Comparison of ENCODE assay signal across 27 cellular contexts in genomic region chr16:55778718-55779117, GRCh38. TPM values are rescaled to one million over a fixed set of nuclear protein-coding genes. Genes with fewer than 3 reads are reported as not detected.
"Had no signal": no experiment of that assay in that cellular context is flagged by ENCODE, and none has a peak within 500 bp of the region (broad histone marks: within the 10 kb centered on the region; RNA-seq: fewer than 3 reads in every experiment).

No MANE protein-coding gene starts in this region.

- H3K9ac ChIP-seq: KMS-11, SK-N-SH had no signal

- H3K9me3 ChIP-seq: SK-N-SH had no signal

- ATAC-seq: activated CD4-positive, alpha-beta T cell treated with anti-CD3 and anti-CD28 coated beads for 36 hours; activated CD8-positive, alpha-beta T cell treated with anti-CD3 and anti-CD28 coated beads for 36 hours; activated T-cell treated with anti-CD3 and anti-CD28 coated beads, Interleukin-2, amount 50 U/mL, for 72 hours; Panc1; Right ventricle myocardium inferior had no signal

- H3K27me3 ChIP-seq: brain microvascular endothelial cell had no signal

- H3K36me3 ChIP-seq: brain microvascular endothelial cell, WERI-Rb-1 had no signal

- DNase-seq: activated CD4-positive, alpha-beta T cell treated with anti-CD3 and anti-CD28 coated beads for 36 hours; activated CD8-positive, alpha-beta memory T cell treated with anti-CD3 and anti-CD28 coated beads, Interleukin-2, amount 50 U/mL, for 4 hours; activated CD8-positive, alpha-beta T cell treated with anti-CD3 and anti-CD28 coated beads for 36 hours; activated gamma-delta T cell treated with Interleukin-2 at 50 U/mL for 16 hours; activated naive CD4-positive, alpha-beta T cell treated with anti-CD3 and anti-CD28 coated beads, Interleukin-2, amount 10 ng/mL, durations not matched to agents 7 days and 5 days; activated naive CD8-positive, alpha-beta T cell treated with anti-CD3 and anti-CD28 coated beads for 36 hours; activated T-cell treated with anti-CD3 and anti-CD28 coated beads, Interleukin-2, amount 50 U/mL, for 72 hours; brain microvascular endothelial cell; caudate nucleus; MM.1S; NCI-H1092 treated with DMSO at 0.1 percent for 48 hours; NCI-H1436; NCI-H1694 treated with DMSO at 0.1 percent for 48 hours; NCI-H345; NCI-H510A; NCI-H526 treated with DMSO at 0.1 percent for 48 hours; NK-92 treated with Interleukin-12 subunit alpha and Interleukin-12 subunit beta, amount 100 ng/mL, for 24 hours; OCI-M1; RPMI8226; SK-N-SH; T-helper 1 cell; WERI-Rb-1 had no signal

- H3K27me3 Mint-ChIP-seq: activated CD8-positive, alpha-beta T cell treated with anti-CD3 and anti-CD28 coated beads for 36 hours; activated naive CD4-positive, alpha-beta T cell treated with anti-CD3 and anti-CD28 coated beads, Interleukin-2, amount 10 ng/mL, durations not matched to agents 7 days and 5 days had no signal

- H3K36me3 Mint-ChIP-seq: activated naive CD4-positive, alpha-beta T cell treated with anti-CD3 and anti-CD28 coated beads, Interleukin-2, amount 10 ng/mL, durations not matched to agents 7 days and 5 days; activated naive CD8-positive, alpha-beta T cell treated with anti-CD3 and anti-CD28 coated beads for 36 hours; IgD-negative memory B cell had no signal

- H3K27ac Mint-ChIP-seq: activated CD4-positive, alpha-beta T cell treated with anti-CD3 and anti-CD28 coated beads for 36 hours; activated CD8-positive, alpha-beta T cell treated with anti-CD3 and anti-CD28 coated beads for 36 hours; activated naive CD4-positive, alpha-beta T cell treated with anti-CD3 and anti-CD28 coated beads, Interleukin-2, amount 10 ng/mL, durations not matched to agents 7 days and 5 days; activated naive CD8-positive, alpha-beta T cell treated with anti-CD3 and anti-CD28 coated beads for 36 hours; activated T-cell treated with anti-CD3 and anti-CD28 coated beads, Interleukin-2, amount 50 U/mL, for 72 hours; activated T-helper 2 cell treated with anti-CD3 and anti-CD28 coated beads, Interferon-gamma antibody, Interleukin-2, Interleukin-4, amounts not matched to agents 10 μg/mL and 5 μg/mL and 100 μg/mL, durations not matched to agents 14 hours and 24 hours and 36 hours; IgD-negative memory B cell had no signal

- H3K4me3 Mint-ChIP-seq: activated CD4-positive, alpha-beta T cell treated with anti-CD3 and anti-CD28 coated beads for 36 hours; activated CD8-positive, alpha-beta T cell treated with anti-CD3 and anti-CD28 coated beads for 36 hours; activated naive CD4-positive, alpha-beta T cell treated with anti-CD3 and anti-CD28 coated beads, Interleukin-2, amount 10 ng/mL, durations not matched to agents 7 days and 5 days; activated naive CD8-positive, alpha-beta T cell treated with anti-CD3 and anti-CD28 coated beads for 36 hours; activated T-cell treated with anti-CD3 and anti-CD28 coated beads, Interleukin-2, amount 50 U/mL, for 72 hours; IgD-negative memory B cell had no signal

- H3K4me1 Mint-ChIP-seq: activated CD4-positive, alpha-beta T cell treated with anti-CD3 and anti-CD28 coated beads for 36 hours; activated naive CD4-positive, alpha-beta T cell treated with anti-CD3 and anti-CD28 coated beads, Interleukin-2, amount 10 ng/mL, durations not matched to agents 7 days and 5 days; activated naive CD8-positive, alpha-beta T cell treated with anti-CD3 and anti-CD28 coated beads for 36 hours; IgD-negative memory B cell had no signal

- H3K27ac ChIP-seq: brain microvascular endothelial cell, KMS-11, WERI-Rb-1 had no signal

- H3K9me3 Mint-ChIP-seq: activated CD8-positive, alpha-beta T cell treated with anti-CD3 and anti-CD28 coated beads for 36 hours; activated naive CD8-positive, alpha-beta T cell treated with anti-CD3 and anti-CD28 coated beads for 36 hours; activated T-helper 2 cell treated with anti-CD3 and anti-CD28 coated beads, Interferon-gamma antibody, Interleukin-2, Interleukin-4, amounts not matched to agents 10 μg/mL and 5 μg/mL and 100 μg/mL, durations not matched to agents 14 hours and 24 hours and 36 hours had no signal

- H3K4me2 ChIP-seq: KMS-11, SK-N-SH had no signal

RNA-seq across cellular contexts. Expression of gene CES1, which starts 54.2 kb away (rescaled TPM):
- total RNA-seq: activated CD4-positive, alpha-beta T cell treated with anti-CD3 and anti-CD28 coated beads for 36 hours; activated CD8-positive, alpha-beta T cell treated with anti-CD3 and anti-CD28 coated beads for 36 hours; activated naive CD8-positive, alpha-beta T cell treated with anti-CD3 and anti-CD28 coated beads for 36 hours; activated T-cell treated with anti-CD3 and anti-CD28 coated beads, Interleukin-2, amount 50 U/mL, for 72 hours; activated T-helper 2 cell treated with anti-CD3 and anti-CD28 coated beads, Interferon-gamma antibody, Interleukin-2, Interleukin-4, amounts not matched to agents 10 μg/mL and 5 μg/mL and 100 μg/mL, durations not matched to agents 14 hours and 24 hours and 36 hours had no signal
- polyA plus RNA-seq: SK-N-SH had no signal
